ENCODE assay signal across 12 cellular contexts in the genomic region with DNA sequence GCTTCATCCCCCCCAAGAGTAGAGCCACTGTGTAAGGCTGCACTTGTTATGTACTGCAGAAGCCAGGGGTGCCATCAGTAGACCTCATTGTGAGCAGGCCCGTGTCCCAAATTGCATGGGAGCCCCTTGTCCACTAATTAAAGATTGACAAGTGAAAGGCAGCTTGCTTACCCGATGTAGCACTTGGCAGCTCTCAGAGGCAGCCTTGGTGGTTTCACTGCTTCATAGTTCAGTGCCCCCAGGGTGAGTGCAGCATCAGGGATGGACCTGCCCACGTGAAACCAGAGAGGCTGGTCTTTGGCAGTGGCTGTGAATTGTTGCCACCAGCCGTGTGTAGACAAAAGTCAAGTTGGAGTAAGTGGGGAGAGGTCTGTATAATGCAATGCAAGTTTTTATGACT. TPM values are rescaled to one million over a fixed set of nuclear protein-coding genes. Genes with fewer than 3 reads are reported as not detected.
DNase-seq lines count a peak whose midpoint lies in the region; ATAC-seq and TF ChIP-seq lines count a peak whose summit lies in the region.
"Had no signal": no experiment of that assay in that cellular context is flagged by ENCODE, and none has a peak within 500 bp of the region (broad histone marks: within the 10 kb centered on the region; RNA-seq: fewer than 3 reads in every experiment).

No MANE protein-coding gene starts in this region.

- H3K36me3 Mint-ChIP-seq in chondrocyte (ENCODE audit: low read depth) (peaks cover 37% of the 10 kb centered on the region), CD14-positive monocyte (peaks cover 30 to 48% of the 10 kb centered on the region in 2 donors)
- peaks cover 28% of the 10 kb centered on the region for H3K36me3 Mint-ChIP-seq in activated T-helper 2 cell treated with anti-CD3 and anti-CD28 coated beads, Interferon-gamma antibody, Interleukin-2, Interleukin-4, amounts not matched to agents 10 μg/mL and 5 μg/mL and 100 μg/mL, durations not matched to agents 14 hours and 24 hours and 36 hours (ENCODE audit: low read depth)

- in situ Hi-C loops in Caki2 (cut with HindIII; ENCODE audit: low pct_unique_long_range_greater_than_20kb, low sequenced_read_pairs), result no loop called here

- H3K4me3 Mint-ChIP-seq in chondrocyte (ENCODE audit: unreplicated experiment), result no peak overlapping the region
- no peak overlapping the region for H3K4me3 Mint-ChIP-seq in activated T-helper 2 cell treated with anti-CD3 and anti-CD28 coated beads, Interferon-gamma antibody, Interleukin-2, Interleukin-4, amounts not matched to agents 10 μg/mL and 5 μg/mL and 100 μg/mL, durations not matched to agents 14 hours and 24 hours and 36 hours (ENCODE audit: low read depth)
- no peak overlapping the region for H3K4me3 Mint-ChIP-seq in CD14-positive monocyte
- H3K4me3 Mint-ChIP-seq: activated CD4-positive, alpha-beta memory T cell treated with anti-CD3 and anti-CD28 coated beads, Interleukin-2, amount 10 ng/mL, durations not matched to agents 7 days and 5 days; mesothelial cell of epicardium had no signal

- intact Hi-C loops in activated T-helper 2 cell treated with anti-CD3 and anti-CD28 coated beads, Interferon-gamma antibody, Interleukin-2, Interleukin-4, amounts not matched to agents 10 μg/mL and 5 μg/mL and 100 μg/mL, durations not matched to agents 14 hours and 24 hours and 36 hours (cut with micrococcal nuclease), result no loop called here
- intact Hi-C loops in CD14-positive monocyte (cut with micrococcal nuclease), result no loop called here

- ATAC-seq in GM19468 (IDR thresholded peaks at IDR 0.05; ENCODE audit: extremely low read depth, unreplicated experiment) (peak; percentile 91), HG03097 (IDR thresholded peaks at IDR 0.05; ENCODE audit: low FRiP score, unreplicated experiment) (peak; percentile 79)
- ATAC-seq: stimulated activated naive CD8-positive, alpha-beta T cell treated with anti-CD3 and anti-CD28 coated beads, Interleukin-15, Interleukin-2, amounts not matched to agents 100 U/mL and 50 U/mL, for 24 hours had no signal

- H3K27ac Mint-ChIP-seq in chondrocyte (ENCODE audit: unreplicated experiment) (peak overlapping the region; percentile 65), CD14-positive monocyte (no peak overlapping the region)
- H3K27ac Mint-ChIP-seq in activated T-helper 2 cell treated with anti-CD3 and anti-CD28 coated beads, Interferon-gamma antibody, Interleukin-2, Interleukin-4, amounts not matched to agents 10 μg/mL and 5 μg/mL and 100 μg/mL, durations not matched to agents 14 hours and 24 hours and 36 hours, result no peak overlapping the region
- H3K27ac Mint-ChIP-seq: activated CD4-positive, alpha-beta memory T cell treated with anti-CD3 and anti-CD28 coated beads, Interleukin-2, amount 10 ng/mL, durations not matched to agents 7 days and 5 days; mesothelial cell of epicardium had no signal

- DNase-seq in Caki2 (ENCODE audit: low read depth) (peak; percentile 45), chondrocyte (ENCODE audit: low spot score) (no peak), NCI-H748 treated with DMSO at 0.1 percent for 48 hours (lab: John Stamatoyannopoulos, UW) (no peak), CD14-positive monocyte (ENCODE audit: low spot score) (no peak), NCI-H2029 (lab: John Stamatoyannopoulos, UW) (no peak)
- DNase-seq in activated T-helper 2 cell treated with anti-CD3 and anti-CD28 coated beads, Interferon-gamma antibody, Interleukin-2, Interleukin-4, amounts not matched to agents 10 μg/mL and 5 μg/mL and 100 μg/mL, durations not matched to agents 14 hours and 24 hours and 36 hours (ENCODE audit: low spot score), result no peak
- DNase-seq: activated CD4-positive, alpha-beta memory T cell treated with anti-CD3 and anti-CD28 coated beads, Interleukin-2, amount 10 ng/mL, durations not matched to agents 7 days and 5 days; NCI-H226; stimulated activated naive CD8-positive, alpha-beta T cell treated with anti-CD3 and anti-CD28 coated beads, Interleukin-15, Interleukin-2, amounts not matched to agents 100 U/mL and 50 U/mL, for 24 hours had no signal

- H3K4me1 Mint-ChIP-seq in chondrocyte (ENCODE audit: low read depth) (peaks cover 34% of the 10 kb centered on the region), CD14-positive monocyte (peaks cover 13% of the 10 kb centered on the region)
- no peaks in the 10 kb centered on the region for H3K4me1 Mint-ChIP-seq in activated T-helper 2 cell treated with anti-CD3 and anti-CD28 coated beads, Interferon-gamma antibody, Interleukin-2, Interleukin-4, amounts not matched to agents 10 μg/mL and 5 μg/mL and 100 μg/mL, durations not matched to agents 14 hours and 24 hours and 36 hours (ENCODE audit: low read depth)
- H3K4me1 Mint-ChIP-seq: activated CD4-positive, alpha-beta memory T cell treated with anti-CD3 and anti-CD28 coated beads, Interleukin-2, amount 10 ng/mL, durations not matched to agents 7 days and 5 days; mesothelial cell of epicardium had no signal

- H3K9me3 Mint-ChIP-seq in chondrocyte (ENCODE audit: low read depth), result no peaks in the 10 kb centered on the region
- no peaks in the 10 kb centered on the region for H3K9me3 Mint-ChIP-seq in activated T-helper 2 cell treated with anti-CD3 and anti-CD28 coated beads, Interferon-gamma antibody, Interleukin-2, Interleukin-4, amounts not matched to agents 10 μg/mL and 5 μg/mL and 100 μg/mL, durations not matched to agents 14 hours and 24 hours and 36 hours
- H3K9me3 Mint-ChIP-seq in CD14-positive monocyte, result peaks cover 0 to 11% (median 5%) of the 10 kb centered on the region in 7 donors
- H3K9me3 Mint-ChIP-seq: activated CD4-positive, alpha-beta memory T cell treated with anti-CD3 and anti-CD28 coated beads, Interleukin-2, amount 10 ng/mL, durations not matched to agents 7 days and 5 days; mesothelial cell of epicardium had no signal

- no peak for TF ChIP-seq CTCF in chondrocyte (IDR thresholded peaks at IDR 0.05)
- TF ChIP-seq CTCF in CD14-positive monocyte (IDR thresholded peaks at IDR 0.05), result no peak

- no peaks in the 10 kb centered on the region for H3K27me3 Mint-ChIP-seq in chondrocyte (ENCODE audit: low read depth)
- no peaks in the 10 kb centered on the region for H3K27me3 Mint-ChIP-seq in activated T-helper 2 cell treated with anti-CD3 and anti-CD28 coated beads, Interferon-gamma antibody, Interleukin-2, Interleukin-4, amounts not matched to agents 10 μg/mL and 5 μg/mL and 100 μg/mL, durations not matched to agents 14 hours and 24 hours and 36 hours (ENCODE audit: low read depth)
- H3K27me3 Mint-ChIP-seq in CD14-positive monocyte (ENCODE audit: low read depth in 3 of 3), result no peaks in the 10 kb centered on the region
- H3K27me3 Mint-ChIP-seq: activated CD4-positive, alpha-beta memory T cell treated with anti-CD3 and anti-CD28 coated beads, Interleukin-2, amount 10 ng/mL, durations not matched to agents 7 days and 5 days had no signal

RNA-seq across cellular contexts. Expression of a gene that starts 13.3 kb away (rescaled TPM):
- total RNA-seq in Caki2 (2014; rRNA removed; shearing (Covaris generic); ENCODE audit: low replicate concordance), result 373 and 421 TPM in 2 replicates
- 196 to 204 TPM (median 198 TPM) in 3 replicates for total RNA-seq in chondrocyte
- 54.2 and 57.2 TPM in 2 replicates for total RNA-seq in activated T-helper 2 cell treated with anti-CD3 and anti-CD28 coated beads, Interferon-gamma antibody, Interleukin-2, Interleukin-4, amounts not matched to agents 10 μg/mL and 5 μg/mL and 100 μg/mL, durations not matched to agents 14 hours and 24 hours and 36 hours
- 10 to 100 TPM; 15.8 to 27.6 TPM for polyA plus RNA-seq in CD14-positive monocyte

RNA-seq across cellular contexts. Expression of a gene that starts 55.7 kb away (rescaled TPM):
- total RNA-seq in Caki2 (2014; rRNA removed; shearing (Covaris generic); ENCODE audit: low replicate concordance), result 54.7 and 58.6 TPM in 2 replicates
- total RNA-seq in chondrocyte, result 36.2 to 38.5 TPM (median 37.0 TPM) in 3 replicates
- 61.8 and 65.1 TPM in 2 replicates for total RNA-seq in activated T-helper 2 cell treated with anti-CD3 and anti-CD28 coated beads, Interferon-gamma antibody, Interleukin-2, Interleukin-4, amounts not matched to agents 10 μg/mL and 5 μg/mL and 100 μg/mL, durations not matched to agents 14 hours and 24 hours and 36 hours
- polyA plus RNA-seq in CD14-positive monocyte, result 10 to 100 TPM; 13.9 to 15.5 TPM
